8 cellular contexts compared by ENCODE assay signal in the genomic region with DNA sequence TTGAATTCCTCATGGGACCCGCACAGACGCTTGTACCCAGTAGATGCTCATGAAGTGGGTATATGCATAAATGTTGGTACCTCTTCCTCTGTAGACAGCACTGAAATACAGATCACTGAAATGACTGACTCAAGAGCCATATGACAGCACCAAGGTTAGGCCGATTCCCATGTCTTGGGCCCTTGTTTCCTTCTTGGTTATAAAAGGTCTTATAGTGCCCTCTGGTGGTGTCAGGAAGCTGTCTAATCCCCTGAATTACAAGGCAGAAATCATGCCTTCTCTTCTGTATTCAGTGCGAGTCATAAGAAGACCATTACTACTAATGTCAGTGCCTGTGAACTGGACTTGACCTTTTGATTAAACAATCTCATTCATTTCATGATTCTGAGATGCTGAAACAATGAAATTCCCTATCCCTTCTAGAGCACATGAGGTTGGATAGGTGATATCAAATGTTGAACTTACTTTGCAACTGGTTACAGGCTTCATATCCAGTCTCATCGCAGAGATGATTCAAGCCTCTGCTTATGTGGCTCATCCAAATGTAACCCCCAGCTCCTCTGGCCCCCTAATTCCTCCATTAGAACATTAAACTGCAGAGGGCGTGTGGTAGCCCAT. TPM values are rescaled to one million over a fixed set of nuclear protein-coding genes. Genes with fewer than 3 reads are reported as not detected.
DNase-seq lines count a peak whose midpoint lies in the region; ATAC-seq and TF ChIP-seq lines count a peak whose summit lies in the region.

No MANE protein-coding gene starts in this region.

- H3K36me3 ChIP-seq in SK-N-SH (replicated peaks in 1 of 2; ENCODE audit: control insufficient read depth in 1 of 2, insufficient read depth in 2 of 2, low read length in 1 of 2) = no peaks in the 10 kb centered on the region
- peaks cover 0 to 8% (median 0%) of the 10 kb centered on the region in 6 donors for H3K36me3 ChIP-seq in spleen

- H3K79me2 ChIP-seq in SK-N-SH (ENCODE audit: insufficient read depth) = no peaks in the 10 kb centered on the region

- POLR2A ChIA-PET in SK-N-SH (lab: Yijun Ruan, JAX) = no interaction called here

- no peaks in the 10 kb centered on the region for H3K27me3 Mint-ChIP-seq in brain

- no peaks in the 10 kb centered on the region for H3K36me3 Mint-ChIP-seq in brain

- H3K4me1 Mint-ChIP-seq in brain = peaks cover 60% of the 10 kb centered on the region

- no peak overlapping the region for H3K9ac ChIP-seq in SK-N-SH

- peak overlapping the region; percentile 61 to 89 (median 77) for H3K27ac Mint-ChIP-seq in brain

- TF ChIP-seq EP300 in SK-N-SH (IDR thresholded peaks at IDR 0.05; ENCODE audit: borderline replicate concordance in 1 of 2, low read depth in 1 of 2, low read length in 1 of 2) = no peak

- H3K27me3 ChIP-seq in SK-N-SH (ENCODE audit: insufficient read depth) (no peaks in the 10 kb centered on the region), spleen (replicated peaks in 1 of 7) (no peaks in the 10 kb centered on the region)

- DNase-seq in COLO668 (lab: John Stamatoyannopoulos, UW; ENCODE audit: unreplicated experiment) = peak; percentile 77
- peak; percentile 51 for DNase-seq in NCI-H1048 (lab: John Stamatoyannopoulos, UW)
- DNase-seq in SK-N-SH = peak; percentile 77
- DNase-seq in iPS-NIHi11 (ENCODE audit: low spot score) = peak; percentile 72
- no peak for DNase-seq in spleen

- no peaks in the 10 kb centered on the region for H3K9me3 Mint-ChIP-seq in brain

- ATAC-seq in GM21528 (IDR thresholded peaks at IDR 0.05; ENCODE audit: low FRiP score, unreplicated experiment) (peak; percentile 35), GM18498 (IDR thresholded peaks at IDR 0.05; ENCODE audit: unreplicated experiment) (no peak)

- peak; percentile 96 for TF ChIP-seq RAD21 in SK-N-SH (IDR thresholded peaks at IDR 0.05; ENCODE audit: low read length)

- TF ChIP-seq POLR2A in spleen (IDR thresholded peaks at IDR 0.05) = no peak

- H3K27ac ChIP-seq in SK-N-SH (ENCODE audit: low read depth in 2 of 2, low read length in 1 of 2) = no peak overlapping the region
- peak overlapping the region; percentile 15 to 70 (median 38) for H3K27ac ChIP-seq in spleen

- no peaks in the 10 kb centered on the region for H3K9me2 ChIP-seq in SK-N-SH

- CTCF ChIA-PET in SK-N-SH (lab: Yijun Ruan, JAX) = interaction anchor here (0.6 to 6.7 kb wide), 24 partner anchors 8 to 304 kb away, joined by 3 to 98 read pairs (median 3); no protein-coding TSS in a partner anchor

- H3K4me1 ChIP-seq in SK-N-SH (ENCODE audit: control insufficient read depth in 1 of 2, insufficient read depth in 2 of 2, low read depth in 1 of 2, low read length in 1 of 2) = peaks cover 0 to 11% of the 10 kb centered on the region in 2 experiments; a peak in 2 of 4 replicates
- H3K4me1 ChIP-seq in spleen = peaks cover 35 to 89% (median 67%) of the 10 kb centered on the region in 6 donors

- no peaks in the 10 kb centered on the region for H3F3A ChIP-seq in SK-N-SH (replicated peaks; ENCODE audit: insufficient read depth)

- intact Hi-C loops in spleen (cut with DNase I; ENCODE audit: low total_unique reads) = loop anchor here (5.0 to 10.0 kb wide), 3 partner anchors 168 to 755 kb away; no protein-coding TSS in a partner anchor

- H3K9me3 ChIP-seq in SK-N-SH (no peaks in the 10 kb centered on the region), spleen (no peaks in the 10 kb centered on the region)

- no peak overlapping the region for H2AFZ ChIP-seq in SK-N-SH (ENCODE audit: low read depth)

- H3K4me3 ChIP-seq in SK-N-SH (ENCODE audit: low read depth in 2 of 2, low read length in 1 of 2) (no peak overlapping the region; a peak in 1 of 4 replicates), spleen (no peak overlapping the region)

- H3K4me2 ChIP-seq in SK-N-SH = no peak overlapping the region

- 67% methylated on average over 6 of the region's 6 CpGs for WGBS in SK-N-SH (ENCODE audit: low lambda C conversion rate)
- 55 to 65% (median 60%) methylated on average over 6 of the region's 6 CpGs for WGBS in spleen, 5 donors

- H4K20me1 ChIP-seq in SK-N-SH (ENCODE audit: insufficient read depth) = no peaks in the 10 kb centered on the region

- no peak overlapping the region for H3K4me3 Mint-ChIP-seq in brain

- TF ChIP-seq CTCF in SK-N-SH (IDR thresholded peaks at IDR 0.05) = peak; percentile 85
- peak; percentile 92 to 95 for TF ChIP-seq CTCF in brain (conservative IDR thresholded peaks at IDR 0.05)
- peak; percentile 75 to 91 (median 81) for TF ChIP-seq CTCF in spleen (IDR thresholded peaks at IDR 0.05 in 8 of 11, conservative IDR thresholded peaks at IDR 0.05 in 3 of 11)

TF ChIP-seq in SK-N-SH, 30 proteins besides CTCF, POLR2A, EP300 and RAD21:
- TF ChIP-seq SMC3 (IDR thresholded peaks at IDR 0.05; ENCODE audit: low read depth, low read length) = peak; percentile 99
- no peak for TF ChIP-seq GATA2 (CRISPR knock-in tag; IDR thresholded peaks at IDR 0.05)

RNA-seq across cellular contexts. Expression of a gene that starts 59.7 kb away (rescaled TPM):
- polyA plus RNA-seq in SK-N-SH (2012; rRNA removed) = 4.3 and 4.7 TPM in 2 replicates
- 2.5 and 2.8 TPM in 2 replicates for polyA plus RNA-seq in SK-N-SH (2012; cell fraction: cytosol; rRNA removed)
- 16.5 and 18.3 TPM in 2 replicates for polyA plus RNA-seq in SK-N-SH (2012; cell fraction: nucleus; rRNA removed)
- polyA plus RNA-seq in brain (ENCODE audit: insufficient read depth, low read depth, low replicate concordance) = 7.7 TPM
- total RNA-seq in spleen = 100 to 1,000 TPM; 101 to 185 (median 137) TPM
- polyA plus RNA-seq in spleen = 10 to 100 TPM; 12.0 to 47.1 (median 28.8) TPM

Comparison
In these comparisons a context has a peak if more than half of its experiments do, and no peak if none do; other contexts are left out.
1. H3K27ac ChIP-seq: peak in spleen (8 of 8); none in SK-N-SH (0 of 2).
2. Peak in every context shown above with its lines, with median percentiles within 50 percentile points of each other: CTCF ChIP-seq.